Comparison of ENCODE assay signal across 3 cellular contexts in the genomic region with DNA sequence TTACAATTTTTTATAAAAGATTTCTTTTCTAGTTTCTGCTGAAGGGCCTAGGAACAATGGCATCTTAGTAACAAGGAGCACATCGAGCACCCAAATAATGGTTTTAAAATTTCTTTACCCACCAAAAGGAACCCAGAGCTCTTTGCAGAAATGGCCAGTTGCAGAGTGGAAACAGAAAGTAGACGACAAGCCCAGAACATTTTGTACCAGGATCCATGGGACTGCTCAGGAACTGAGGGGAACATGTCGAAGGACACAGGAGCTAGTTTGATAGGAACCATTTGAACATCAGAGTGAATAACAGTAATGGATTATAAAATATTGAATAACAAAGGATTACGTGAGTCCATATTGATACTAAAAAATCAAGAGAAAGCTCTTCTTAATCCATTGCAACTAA.
A peak's percentile ranks its signal among the peaks of the same experiment; 100 is the strongest.
TF ChIP-seq lines count a peak whose summit lies in the region.

No MANE protein-coding gene starts in this region.

TF ChIP-seq in liver, 16 proteins besides CTCF, POLR2A, EP300 and RAD21 (continued from another document):
- TF ChIP-seq RXRA (IDR thresholded peaks at IDR 0.05) (peak in 1 of 2 donors; percentile 24), SP1 (IDR thresholded peaks at IDR 0.05) (peak; percentile 60), YY1 (IDR thresholded peaks at IDR 0.05) (no peak), JUND (IDR thresholded peaks at IDR 0.05) (peak in 1 of 2 donors; percentile 30), EGR1 (IDR thresholded peaks at IDR 0.05; ENCODE audit: low read depth in 2 of 2) (no peak), ZBTB33 (IDR thresholded peaks at IDR 0.05) (no peak), NR2F2 (IDR thresholded peaks at IDR 0.05) (no peak)
- TF ChIP-seq, protein P1, sequence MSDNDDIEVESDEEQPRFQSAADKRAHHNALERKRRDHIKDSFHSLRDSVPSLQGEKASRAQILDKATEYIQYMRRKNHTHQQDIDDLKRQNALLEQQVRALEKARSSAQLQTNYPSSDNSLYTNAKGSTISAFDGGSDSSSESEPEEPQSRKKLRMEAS (IDR thresholded peaks at IDR 0.05): no peak

TF ChIP-seq in HepG2, 621 proteins besides CTCF, POLR2A, EP300 and RAD21 (continued from another document):
- TF ChIP-seq, protein P2, sequence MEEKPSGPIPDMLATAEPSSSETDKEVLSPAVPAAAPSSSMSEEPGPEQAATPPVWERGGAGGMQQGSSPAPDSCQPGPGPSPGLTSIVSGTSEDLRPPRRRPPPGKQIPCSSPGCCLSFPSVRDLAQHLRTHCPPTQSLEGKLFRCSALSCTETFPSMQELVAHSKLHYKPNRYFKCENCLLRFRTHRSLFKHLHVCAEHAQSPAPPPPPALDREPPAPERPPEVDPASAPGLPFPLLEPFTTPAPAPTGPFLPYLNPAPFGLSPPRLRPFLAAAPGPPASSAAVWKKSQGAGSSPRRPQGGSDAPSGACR (CRISPR knock-in tag; IDR thresholded peaks at IDR 0.05): no peak
- TF ChIP-seq POGK (CRISPR knock-in tag; conservative IDR thresholded peaks at IDR 0.05) (no peak), RBFOX2 (IDR thresholded peaks at IDR 0.05; ENCODE audit: low read depth, low read length) (no peak), KDM4B (CRISPR knock-in tag; IDR thresholded peaks at IDR 0.05) (no peak), FOSL1 (CRISPR knock-in tag; IDR thresholded peaks at IDR 0.05; ENCODE audit: borderline replicate concordance) (no peak), KLF16 (CRISPR knock-in tag; IDR thresholded peaks at IDR 0.05) (no peak), KAT8 (CRISPR knock-in tag; IDR thresholded peaks at IDR 0.05) (no peak), ZNF24 (IDR thresholded peaks at IDR 0.05) (no peak), HHEX (CRISPR knock-in tag; IDR thresholded peaks at IDR 0.05) (no peak), CBX5 (CRISPR knock-in tag; IDR thresholded peaks at IDR 0.05; ENCODE audit: borderline replicate concordance) (no peak), ZNF589 (CRISPR knock-in tag; conservative IDR thresholded peaks at IDR 0.05) (no peak), RFX1 (IDR thresholded peaks at IDR 0.05) (no peak), GATAD2A (CRISPR knock-in tag; IDR thresholded peaks at IDR 0.05) (no peak)
- TF ChIP-seq, protein P3, sequence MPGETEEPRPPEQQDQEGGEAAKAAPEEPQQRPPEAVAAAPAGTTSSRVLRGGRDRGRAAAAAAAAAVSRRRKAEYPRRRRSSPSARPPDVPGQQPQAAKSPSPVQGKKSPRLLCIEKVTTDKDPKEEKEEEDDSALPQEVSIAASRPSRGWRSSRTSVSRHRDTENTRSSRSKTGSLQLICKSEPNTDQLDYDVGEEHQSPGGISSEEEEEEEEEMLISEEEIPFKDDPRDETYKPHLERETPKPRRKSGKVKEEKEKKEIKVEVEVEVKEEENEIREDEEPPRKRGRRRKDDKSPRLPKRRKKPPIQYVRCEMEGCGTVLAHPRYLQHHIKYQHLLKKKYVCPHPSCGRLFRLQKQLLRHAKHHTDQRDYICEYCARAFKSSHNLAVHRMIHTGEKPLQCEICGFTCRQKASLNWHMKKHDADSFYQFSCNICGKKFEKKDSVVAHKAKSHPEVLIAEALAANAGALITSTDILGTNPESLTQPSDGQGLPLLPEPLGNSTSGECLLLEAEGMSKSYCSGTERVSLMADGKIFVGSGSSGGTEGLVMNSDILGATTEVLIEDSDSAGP (CRISPR knock-in tag; IDR thresholded peaks at IDR 0.05; ENCODE audit: borderline replicate concordance): no peak
- TF ChIP-seq, protein P4, sequence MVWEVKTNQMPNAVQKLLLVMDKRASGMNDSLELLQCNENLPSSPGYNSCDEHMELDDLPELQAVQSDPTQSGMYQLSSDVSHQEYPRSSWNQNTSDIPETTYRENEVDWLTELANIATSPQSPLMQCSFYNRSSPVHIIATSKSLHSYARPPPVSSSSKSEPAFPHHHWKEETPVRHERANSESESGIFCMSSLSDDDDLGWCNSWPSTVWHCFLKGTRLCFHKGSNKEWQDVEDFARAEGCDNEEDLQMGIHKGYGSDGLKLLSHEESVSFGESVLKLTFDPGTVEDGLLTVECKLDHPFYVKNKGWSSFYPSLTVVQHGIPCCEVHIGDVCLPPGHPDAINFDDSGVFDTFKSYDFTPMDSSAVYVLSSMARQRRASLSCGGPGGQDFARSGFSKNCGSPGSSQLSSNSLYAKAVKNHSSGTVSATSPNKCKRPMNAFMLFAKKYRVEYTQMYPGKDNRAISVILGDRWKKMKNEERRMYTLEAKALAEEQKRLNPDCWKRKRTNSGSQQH (CRISPR knock-in tag; IDR thresholded peaks at IDR 0.05; ENCODE audit: low read depth): no peak

TF ChIP-seq in WTC11, 78 proteins besides CTCF, POLR2A, EP300 and RAD21 (continued from another document):
- TF ChIP-seq FOXJ3 (CRISPR knock-in tag; IDR thresholded peaks at IDR 0.05; ENCODE audit: borderline replicate concordance) (no peak), NR3C1 (CRISPR knock-in tag; conservative IDR thresholded peaks at IDR 0.05; ENCODE audit: low read depth) (no peak), RORB (CRISPR knock-in tag; IDR thresholded peaks at IDR 0.05) (no peak), OVOL2 (CRISPR knock-in tag; IDR thresholded peaks at IDR 0.05; ENCODE audit: borderline replicate concordance) (no peak), FOXP4 (CRISPR knock-in tag; IDR thresholded peaks at IDR 0.05) (no peak), CREM (CRISPR knock-in tag; IDR thresholded peaks at IDR 0.05) (no peak)
- TF ChIP-seq, protein P1 (CRISPR knock-in tag; IDR thresholded peaks at IDR 0.05): no peak
- TF ChIP-seq, protein P5, sequence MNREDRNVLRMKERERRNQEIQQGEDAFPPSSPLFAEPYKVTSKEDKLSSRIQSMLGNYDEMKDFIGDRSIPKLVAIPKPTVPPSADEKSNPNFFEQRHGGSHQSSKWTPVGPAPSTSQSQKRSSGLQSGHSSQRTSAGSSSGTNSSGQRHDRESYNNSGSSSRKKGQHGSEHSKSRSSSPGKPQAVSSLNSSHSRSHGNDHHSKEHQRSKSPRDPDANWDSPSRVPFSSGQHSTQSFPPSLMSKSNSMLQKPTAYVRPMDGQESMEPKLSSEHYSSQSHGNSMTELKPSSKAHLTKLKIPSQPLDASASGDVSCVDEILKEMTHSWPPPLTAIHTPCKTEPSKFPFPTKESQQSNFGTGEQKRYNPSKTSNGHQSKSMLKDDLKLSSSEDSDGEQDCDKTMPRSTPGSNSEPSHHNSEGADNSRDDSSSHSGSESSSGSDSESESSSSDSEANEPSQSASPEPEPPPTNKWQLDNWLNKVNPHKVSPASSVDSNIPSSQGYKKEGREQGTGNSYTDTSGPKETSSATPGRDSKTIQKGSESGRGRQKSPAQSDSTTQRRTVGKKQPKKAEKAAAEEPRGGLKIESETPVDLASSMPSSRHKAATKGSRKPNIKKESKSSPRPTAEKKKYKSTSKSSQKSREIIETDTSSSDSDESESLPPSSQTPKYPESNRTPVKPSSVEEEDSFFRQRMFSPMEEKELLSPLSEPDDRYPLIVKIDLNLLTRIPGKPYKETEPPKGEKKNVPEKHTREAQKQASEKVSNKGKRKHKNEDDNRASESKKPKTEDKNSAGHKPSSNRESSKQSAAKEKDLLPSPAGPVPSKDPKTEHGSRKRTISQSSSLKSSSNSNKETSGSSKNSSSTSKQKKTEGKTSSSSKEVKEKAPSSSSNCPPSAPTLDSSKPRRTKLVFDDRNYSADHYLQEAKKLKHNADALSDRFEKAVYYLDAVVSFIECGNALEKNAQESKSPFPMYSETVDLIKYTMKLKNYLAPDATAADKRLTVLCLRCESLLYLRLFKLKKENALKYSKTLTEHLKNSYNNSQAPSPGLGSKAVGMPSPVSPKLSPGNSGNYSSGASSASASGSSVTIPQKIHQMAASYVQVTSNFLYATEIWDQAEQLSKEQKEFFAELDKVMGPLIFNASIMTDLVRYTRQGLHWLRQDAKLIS (CRISPR knock-in tag; IDR thresholded peaks at IDR 0.05; ENCODE audit: borderline replicate concordance): no peak
- TF ChIP-seq, protein P6, sequence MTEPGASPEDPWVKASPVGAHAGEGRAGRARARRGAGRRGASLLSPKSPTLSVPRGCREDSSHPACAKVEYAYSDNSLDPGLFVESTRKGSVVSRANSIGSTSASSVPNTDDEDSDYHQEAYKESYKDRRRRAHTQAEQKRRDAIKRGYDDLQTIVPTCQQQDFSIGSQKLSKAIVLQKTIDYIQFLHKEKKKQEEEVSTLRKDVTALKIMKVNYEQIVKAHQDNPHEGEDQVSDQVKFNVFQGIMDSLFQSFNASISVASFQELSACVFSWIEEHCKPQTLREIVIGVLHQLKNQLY (CRISPR knock-in tag; IDR thresholded peaks at IDR 0.05): no peak
- TF ChIP-seq, protein P7, sequence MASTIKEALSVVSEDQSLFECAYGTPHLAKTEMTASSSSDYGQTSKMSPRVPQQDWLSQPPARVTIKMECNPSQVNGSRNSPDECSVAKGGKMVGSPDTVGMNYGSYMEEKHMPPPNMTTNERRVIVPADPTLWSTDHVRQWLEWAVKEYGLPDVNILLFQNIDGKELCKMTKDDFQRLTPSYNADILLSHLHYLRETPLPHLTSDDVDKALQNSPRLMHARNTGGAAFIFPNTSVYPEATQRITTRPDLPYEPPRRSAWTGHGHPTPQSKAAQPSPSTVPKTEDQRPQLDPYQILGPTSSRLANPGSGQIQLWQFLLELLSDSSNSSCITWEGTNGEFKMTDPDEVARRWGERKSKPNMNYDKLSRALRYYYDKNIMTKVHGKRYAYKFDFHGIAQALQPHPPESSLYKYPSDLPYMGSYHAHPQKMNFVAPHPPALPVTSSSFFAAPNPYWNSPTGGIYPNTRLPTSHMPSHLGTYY (CRISPR knock-in tag; IDR thresholded peaks at IDR 0.05): no peak
